1 cellular context compared by ENCODE assay signal in genomic region chr3:51311055-51311454, GRCh38.
TF ChIP-seq lines count a peak whose summit lies in the region.

No MANE protein-coding gene starts in this region.

TF ChIP-seq in K562, 482 proteins besides CTCF, POLR2A, EP300 and RAD21 (continued from another document):
- TF ChIP-seq CLOCK (CRISPR knock-in tag; IDR thresholded peaks at IDR 0.05; ENCODE audit: borderline replicate concordance) (no peak), ZC3H8 (IDR thresholded peaks at IDR 0.05) (no peak), BDP1 (IDR thresholded peaks at IDR 0.05; ENCODE audit: insufficient read depth, insufficient read length) (no peak)
